8 cellular contexts compared by ENCODE assay signal in genomic region chr9:137605146-137606004, GRCh38. TPM values are rescaled to one million over a fixed set of nuclear protein-coding genes. Genes with fewer than 3 reads are reported as not detected.
DNase-seq lines count a peak whose midpoint lies in the region; ATAC-seq and TF ChIP-seq lines count a peak whose summit lies in the region.

TSS of gene ARRDC1 (plus strand) at chr9:137605686. CDS start at chr9:137605718, 32 bp downstream.

- peak; percentile 72 for TF ChIP-seq POLR2A in GM19099 (IDR thresholded peaks at IDR 0.05; ENCODE audit: extremely low read depth, insufficient read length, low read depth)

- H3K27ac ChIP-seq in liver (ENCODE audit: low read depth in 1 of 2, low read length in 2 of 2) = peak within 1 kb of the TSS; percentile 82 to 87

- no peaks in the 10 kb centered on the region for H3K9me3 ChIP-seq in liver (ENCODE audit: control insufficient read depth in 4 of 4, low read length in 3 of 4)

- WGBS in liver = 1% methylated on average over 108 of the region's 109 CpGs

- peak within 1 kb of the TSS; percentile 66 to 84 (median 80) for H3K4me3 ChIP-seq in liver (ENCODE audit: low read depth in 1 of 3, low read length in 3 of 3)

- TF ChIP-seq RAD21 in liver (IDR thresholded peaks at IDR 0.05) = no peak

- ATAC-seq in HG03354 (IDR thresholded peaks at IDR 0.05; ENCODE audit: poor library complexity, severe bottlenecking, unreplicated experiment) = peak; percentile 70

- H3K9ac ChIP-seq in liver (ENCODE audit: low read depth in 1 of 2, low read length in 2 of 2) = peak within 1 kb of the TSS in 1 of 2 donors; percentile 84

- DNase-seq in AG20443 (ENCODE audit: low spot score) = peak; percentile 98
- DNase-seq in NCI-H69 (lab: John Stamatoyannopoulos, UW) = peak; percentile 96
- peak; percentile 86 to 87 for DNase-seq in activated CD4-positive, alpha-beta T cell treated with anti-CD3 and anti-CD28 coated beads, Interleukin-2, amount 50 U/mL, for 24 hours (ENCODE audit: low read depth in 1 of 2, low spot score in 1 of 2)
- peak; percentile 61 to 92 for DNase-seq in dermis microvascular lymphatic vessel endothelial cell (ENCODE audit: low read depth in 2 of 2)
- DNase-seq in stimulated activated CD4-positive, alpha-beta T cell treated with anti-CD3 and anti-CD28 coated beads, Interleukin-4, amount 100 ng/mL, for 1 hour = peak; percentile 89

- H3K27me3 ChIP-seq in liver (ENCODE audit: control insufficient read depth in 4 of 4, insufficient read depth in 4 of 4, low read length in 3 of 4) = no peaks in the 10 kb centered on the region

- peaks cover 10 to 35% (median 32%) of the 10 kb centered on the region in 4 donors for H3K4me1 ChIP-seq in liver (ENCODE audit: control insufficient read depth in 4 of 4, insufficient read depth in 4 of 4, low read length in 3 of 4)

- no peak for TF ChIP-seq CTCF in liver (IDR thresholded peaks at IDR 0.05; ENCODE audit: low read depth, low read length, missing input control)

- no peaks in the 10 kb centered on the region for H3K36me3 ChIP-seq in liver (ENCODE audit: control insufficient read depth in 4 of 4, insufficient read depth in 3 of 4, low read depth in 1 of 4, low read length in 3 of 4)

TF ChIP-seq in liver, 16 proteins besides CTCF, POLR2A, EP300 and RAD21:
- no peak for TF ChIP-seq GABPA (IDR thresholded peaks at IDR 0.05 in 1 of 2, conservative IDR thresholded peaks at IDR 0.05 in 1 of 2)
- TF ChIP-seq, protein P1, sequence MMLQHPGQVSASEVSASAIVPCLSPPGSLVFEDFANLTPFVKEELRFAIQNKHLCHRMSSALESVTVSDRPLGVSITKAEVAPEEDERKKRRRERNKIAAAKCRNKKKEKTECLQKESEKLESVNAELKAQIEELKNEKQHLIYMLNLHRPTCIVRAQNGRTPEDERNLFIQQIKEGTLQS (IDR thresholded peaks at IDR 0.05) = no peak
- TF ChIP-seq, protein P2, sequence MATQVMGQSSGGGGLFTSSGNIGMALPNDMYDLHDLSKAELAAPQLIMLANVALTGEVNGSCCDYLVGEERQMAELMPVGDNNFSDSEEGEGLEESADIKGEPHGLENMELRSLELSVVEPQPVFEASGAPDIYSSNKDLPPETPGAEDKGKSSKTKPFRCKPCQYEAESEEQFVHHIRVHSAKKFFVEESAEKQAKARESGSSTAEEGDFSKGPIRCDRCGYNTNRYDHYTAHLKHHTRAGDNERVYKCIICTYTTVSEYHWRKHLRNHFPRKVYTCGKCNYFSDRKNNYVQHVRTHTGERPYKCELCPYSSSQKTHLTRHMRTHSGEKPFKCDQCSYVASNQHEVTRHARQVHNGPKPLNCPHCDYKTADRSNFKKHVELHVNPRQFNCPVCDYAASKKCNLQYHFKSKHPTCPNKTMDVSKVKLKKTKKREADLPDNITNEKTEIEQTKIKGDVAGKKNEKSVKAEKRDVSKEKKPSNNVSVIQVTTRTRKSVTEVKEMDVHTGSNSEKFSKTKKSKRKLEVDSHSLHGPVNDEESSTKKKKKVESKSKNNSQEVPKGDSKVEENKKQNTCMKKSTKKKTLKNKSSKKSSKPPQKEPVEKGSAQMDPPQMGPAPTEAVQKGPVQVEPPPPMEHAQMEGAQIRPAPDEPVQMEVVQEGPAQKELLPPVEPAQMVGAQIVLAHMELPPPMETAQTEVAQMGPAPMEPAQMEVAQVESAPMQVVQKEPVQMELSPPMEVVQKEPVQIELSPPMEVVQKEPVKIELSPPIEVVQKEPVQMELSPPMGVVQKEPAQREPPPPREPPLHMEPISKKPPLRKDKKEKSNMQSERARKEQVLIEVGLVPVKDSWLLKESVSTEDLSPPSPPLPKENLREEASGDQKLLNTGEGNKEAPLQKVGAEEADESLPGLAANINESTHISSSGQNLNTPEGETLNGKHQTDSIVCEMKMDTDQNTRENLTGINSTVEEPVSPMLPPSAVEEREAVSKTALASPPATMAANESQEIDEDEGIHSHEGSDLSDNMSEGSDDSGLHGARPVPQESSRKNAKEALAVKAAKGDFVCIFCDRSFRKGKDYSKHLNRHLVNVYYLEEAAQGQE (IDR thresholded peaks at IDR 0.05) = peak; percentile 74
- peak; percentile 14 for TF ChIP-seq YY1 (IDR thresholded peaks at IDR 0.05)
- no peak for TF ChIP-seq TAF1 (conservative IDR thresholded peaks at IDR 0.05)
- TF ChIP-seq SP1 (IDR thresholded peaks at IDR 0.05) = no peak

RNA-seq across cellular contexts. Expression of gene ARRDC1, which starts in this region (rescaled TPM):
- total RNA-seq in dermis microvascular lymphatic vessel endothelial cell = 22.3 and 26.8 TPM in 2 replicates
- 10 to 100 TPM in 1 of 2 donors, 1 to 10 TPM in 1; 9.8 to 31.6 TPM for total RNA-seq in liver
- polyA plus RNA-seq in liver = 10 to 100 TPM; 19.9 to 26.9 TPM

Comparison
In these comparisons a context has a peak if more than half of its experiments do, and no peak if none do; other contexts are left out.
1. Peak in every context shown above with its lines: DNase-seq, ATAC-seq, H3K4me3 ChIP-seq and H3K27ac ChIP-seq.